In the genomic region with DNA sequence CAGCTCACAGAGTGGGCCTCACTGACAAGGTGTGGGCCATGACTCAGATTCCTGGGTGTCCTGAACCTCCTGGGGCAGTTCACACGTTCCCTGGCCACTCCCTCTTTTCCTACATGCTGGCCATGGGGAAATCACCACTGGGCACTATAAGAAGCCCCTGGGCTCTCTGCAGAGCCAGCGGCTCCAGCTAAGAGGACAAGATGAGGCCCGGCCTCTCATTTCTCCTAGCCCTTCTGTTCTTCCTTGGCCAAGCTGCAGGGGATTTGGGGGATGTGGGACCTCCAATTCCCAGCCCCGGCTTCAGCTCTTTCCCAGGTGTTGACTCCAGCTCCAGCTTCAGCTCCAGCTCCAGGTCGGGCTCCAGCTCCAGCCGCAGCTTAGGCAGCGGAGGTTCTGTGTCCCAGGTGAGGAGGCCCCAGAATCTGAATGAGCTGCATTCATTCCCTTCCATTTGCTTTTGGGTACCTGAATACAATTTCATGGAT, we compare ENCODE assay signal across 16 cellular contexts. TPM values are rescaled to one million over a fixed set of nuclear protein-coding genes. Genes with fewer than 3 reads are reported as not detected.
DNase-seq lines count a peak whose midpoint lies in the region; ATAC-seq and TF ChIP-seq lines count a peak whose summit lies in the region.
"Had no signal": no experiment of that assay in that cellular context is flagged by ENCODE, and none has a peak within 500 bp of the region (broad histone marks: within the 10 kb centered on the region; RNA-seq: fewer than 3 reads in every experiment).

OLFM4 (plus strand) TSS at position 177 of the 485 bp plus-strand sequence; CDS start at position 201, 24 bp downstream.

- 94% methylated on average over 7 of the region's 7 CpGs for WGBS in thymus

- H3K36me3 ChIP-seq in duodenal mucosa (ENCODE audit: control insufficient read depth in 1 of 2, insufficient read depth in 2 of 2, low read length in 2 of 2): peaks cover 3 to 9% of the 10 kb centered on the region in 2 donors
- no peaks in the 10 kb centered on the region for H3K36me3 ChIP-seq in thymus (ENCODE audit: control insufficient read depth, insufficient read depth)

- H3K4me1 Mint-ChIP-seq in activated T-cell treated with anti-CD3 and anti-CD28 coated beads, Interleukin-2, amount 50 U/mL, for 24 hours (ENCODE audit: low read depth): no peaks in the 10 kb centered on the region
- H3K4me1 Mint-ChIP-seq: CD4-positive, CD25-positive, alpha-beta regulatory T cell had no signal

- peaks cover 12 to 13% of the 10 kb centered on the region in 2 donors for H3K4me1 ChIP-seq in duodenal mucosa (ENCODE audit: control insufficient read depth in 1 of 2, insufficient read depth in 2 of 2, low read length in 2 of 2)
- no peaks in the 10 kb centered on the region for H3K4me1 ChIP-seq in thymus (ENCODE audit: control insufficient read depth, insufficient read depth, low read length)

- DNase-seq in HL-60 (ENCODE audit: low read depth in 1 of 2, low spot score in 1 of 2) (no peak), mucosa of gallbladder (ENCODE audit: low spot score) (peak; percentile 19), AML-193 (lab: John Stamatoyannopoulos, UW) (no peak)
- no peak for DNase-seq in activated T-cell treated with anti-CD3 and anti-CD28 coated beads, Interleukin-2, amount 50 U/mL, for 24 hours
- DNase-seq: CD4-positive, CD25-positive, alpha-beta regulatory T cell; DND-41; GDM1; KBM-7; NCI-H1092 treated with DMSO at 0.1 percent for 48 hours; NCI-H1694 treated with DMSO at 0.1 percent for 48 hours; NCI-H510A had no signal

- H3K4me3 ChIP-seq in HL-60 (replicated peaks; ENCODE audit: insufficient read depth, low read length) (no peak within 1 kb of the TSS), duodenal mucosa (ENCODE audit: low read depth in 1 of 2, low read length in 2 of 2) (peak within 1 kb of the TSS; percentile 77 to 78), thymus (ENCODE audit: low read length) (no peak within 1 kb of the TSS)

- no peak within 1 kb of the TSS for H3K27ac Mint-ChIP-seq in activated T-cell treated with anti-CD3 and anti-CD28 coated beads, Interleukin-2, amount 50 U/mL, for 24 hours
- H3K27ac Mint-ChIP-seq: CD4-positive, CD25-positive, alpha-beta regulatory T cell had no signal

- ATAC-seq in HG03520 (IDR thresholded peaks at IDR 0.05; ENCODE audit: unreplicated experiment): no peak

- peak within 1 kb of the TSS; percentile 33; the same call in 1 of the 2 replicates for H3K27ac ChIP-seq in HL-60 (replicated peaks)
- H3K27ac ChIP-seq in duodenal mucosa (ENCODE audit: low read depth, low read length): peak within 1 kb of the TSS; percentile 65
- H3K27ac ChIP-seq in thymus (ENCODE audit: low read depth): no peak within 1 kb of the TSS

- no peak for TF ChIP-seq CTCF in HL-60 (IDR thresholded peaks at IDR 0.05; ENCODE audit: insufficient read depth, low read length)

- H3K36me3 Mint-ChIP-seq in activated T-cell treated with anti-CD3 and anti-CD28 coated beads, Interleukin-2, amount 50 U/mL, for 24 hours (ENCODE audit: low read depth): no peaks in the 10 kb centered on the region
- H3K36me3 Mint-ChIP-seq: CD4-positive, CD25-positive, alpha-beta regulatory T cell had no signal

- H3K9ac ChIP-seq in duodenal mucosa (ENCODE audit: low read depth in 1 of 2, low read length in 2 of 2): peak within 1 kb of the TSS; percentile 78 to 86

- peaks cover 2% of the 10 kb centered on the region for H3K27me3 Mint-ChIP-seq in activated T-cell treated with anti-CD3 and anti-CD28 coated beads, Interleukin-2, amount 50 U/mL, for 24 hours
- H3K27me3 Mint-ChIP-seq: CD4-positive, CD25-positive, alpha-beta regulatory T cell had no signal

- H3K27me3 ChIP-seq in HL-60 (ENCODE audit: insufficient read depth, poor library complexity, severe bottlenecking) (no peaks in the 10 kb centered on the region), duodenal mucosa (ENCODE audit: control insufficient read depth in 1 of 2, insufficient read depth in 2 of 2, low read length in 2 of 2) (no peaks in the 10 kb centered on the region), thymus (ENCODE audit: control insufficient read depth, insufficient read depth) (no peaks in the 10 kb centered on the region)

- H3K9me3 Mint-ChIP-seq in activated T-cell treated with anti-CD3 and anti-CD28 coated beads, Interleukin-2, amount 50 U/mL, for 24 hours: no peaks in the 10 kb centered on the region

- H3K4me3 Mint-ChIP-seq in activated T-cell treated with anti-CD3 and anti-CD28 coated beads, Interleukin-2, amount 50 U/mL, for 24 hours: no peak within 1 kb of the TSS
- H3K4me3 Mint-ChIP-seq: CD4-positive, CD25-positive, alpha-beta regulatory T cell had no signal

- H3K9me3 ChIP-seq in duodenal mucosa (ENCODE audit: control insufficient read depth in 1 of 2, low read length in 2 of 2): no peaks in the 10 kb centered on the region
- no peaks in the 10 kb centered on the region for H3K9me3 ChIP-seq in thymus (ENCODE audit: control insufficient read depth)

RNA-seq across cellular contexts. Expression of gene OLFM4, which starts in this region (rescaled TPM):
- 3.9 TPM for total RNA-seq in mucosa of gallbladder
- 38.9 TPM for polyA plus RNA-seq in thymus
- total RNA-seq: CD4-positive, CD25-positive, alpha-beta regulatory T cell; M059J; RPMI7951 had no signal
- polyA plus RNA-seq: CD4-positive, CD25-positive, alpha-beta regulatory T cell had no signal

Comparison
In these comparisons a context has a peak if more than half of its experiments do, and no peak if none do; other contexts are left out.
1. H3K4me3 ChIP-seq: peak in duodenal mucosa (2 of 2); none in HL-60 (single experiment) and thymus (single experiment).